In the genomic region with DNA sequence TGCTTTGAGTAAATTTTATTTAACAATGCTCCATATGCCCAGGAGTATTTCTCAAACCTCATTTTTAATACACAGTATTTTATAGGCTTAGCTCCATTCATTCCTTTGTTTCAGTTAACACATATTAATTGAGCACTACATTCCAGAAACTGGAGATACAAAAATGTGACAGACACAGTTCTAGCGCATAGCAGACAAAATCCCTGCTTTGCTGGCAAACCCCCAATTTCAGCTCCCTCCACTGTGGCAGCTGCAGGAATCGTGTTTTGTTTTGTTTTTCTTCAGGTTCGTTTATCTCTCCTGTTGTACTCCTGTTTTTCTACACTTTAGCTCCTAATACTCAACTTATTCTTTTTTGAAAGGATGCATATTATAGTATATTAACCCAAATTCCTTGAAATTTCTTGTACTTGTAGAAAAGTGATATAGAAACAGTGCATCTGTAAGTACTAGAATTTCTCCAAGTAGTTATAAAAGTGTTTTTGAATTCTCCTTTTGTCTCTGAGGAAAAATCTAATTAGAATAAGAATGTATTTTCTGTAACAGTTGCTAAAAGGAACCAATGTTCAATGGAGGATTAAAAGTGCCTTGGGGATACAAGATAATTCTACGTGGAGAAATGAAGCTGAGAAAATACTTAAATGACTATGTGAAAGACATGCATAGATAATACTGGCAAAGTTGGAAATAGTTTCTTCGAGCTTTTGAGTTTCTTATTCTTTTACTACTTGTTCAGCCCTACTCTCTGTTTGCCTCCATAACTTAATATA, we compare ENCODE assay signal across 24 cellular contexts.
"Had no signal": no experiment of that assay in that cellular context is flagged by ENCODE, and none has a peak within 500 bp of the region (broad histone marks: within the 10 kb centered on the region; RNA-seq: fewer than 3 reads in every experiment).

No MANE protein-coding gene starts in this region.

- H3K4me1 Mint-ChIP-seq: activated CD4-positive, alpha-beta memory T cell treated with anti-CD3 and anti-CD28 coated beads, Interleukin-2, amount 10 ng/mL, durations not matched to agents 7 days and 5 days; activated CD4-positive, alpha-beta T cell treated with anti-CD3 and anti-CD28 coated beads for 36 hours; activated T-helper 17 cell treated with anti-CD3 and anti-CD28 coated beads, Interleukin-2, amount 50 U/mL, for 72 hours had no signal

- H3K4me3 ChIP-seq: colonic mucosa had no signal

- FAIRE-seq: TTC549 had no signal

- H3K36me3 ChIP-seq: colonic mucosa had no signal

- H3K9me3 Mint-ChIP-seq: activated B cell treated with CpG ODN at 0.5 μM for 24 hours; activated CD4-positive, alpha-beta memory T cell treated with anti-CD3 and anti-CD28 coated beads, Interleukin-2, amount 10 ng/mL, durations not matched to agents 7 days and 5 days; activated naive CD4-positive, alpha-beta T cell treated with anti-CD3 and anti-CD28 coated beads for 36 hours; activated T-helper 17 cell treated with anti-CD3 and anti-CD28 coated beads, Interleukin-2, amount 50 U/mL, for 72 hours had no signal

- DNase-seq: activated B cell treated with CpG ODN at 0.5 μM for 24 hours; activated CD4-positive, alpha-beta memory T cell treated with anti-CD3 and anti-CD28 coated beads, Interleukin-2, amount 10 ng/mL, durations not matched to agents 7 days and 5 days; activated CD4-positive, alpha-beta T cell treated with anti-CD3 and anti-CD28 coated beads for 36 hours; activated CD4-positive, alpha-beta T cell treated with anti-CD3 and anti-CD28 coated beads, Interleukin-2, amount 50 U/mL, for 1 hour; activated gamma-delta T cell; activated naive CD4-positive, alpha-beta T cell treated with anti-CD3 and anti-CD28 coated beads for 36 hours; activated T-cell treated with anti-CD3 and anti-CD28 coated beads for 4 hours; activated T-cell treated with anti-CD3 and anti-CD28 coated beads, Interleukin-2, amount 50 U/mL, for 48 hours; cerebellar nuclear complex; colonic mucosa; Kasumi-1; NCI-H1048; NCI-H146; NCI-H187 treated with DMSO at 0.1 percent for 48 hours; NCI-H2081 treated with DMSO at 0.1 percent for 48 hours; NCI-H524; NCI-H748 treated with DMSO at 0.1 percent for 48 hours; SHP77; T-helper 2 cell; T1000 had no signal

- H3K4me3 Mint-ChIP-seq: activated B cell treated with CpG ODN at 0.5 μM for 24 hours; activated CD4-positive, alpha-beta memory T cell treated with anti-CD3 and anti-CD28 coated beads, Interleukin-2, amount 10 ng/mL, durations not matched to agents 7 days and 5 days; activated CD4-positive, alpha-beta T cell treated with anti-CD3 and anti-CD28 coated beads for 36 hours; activated naive CD4-positive, alpha-beta T cell treated with anti-CD3 and anti-CD28 coated beads for 36 hours; activated naive CD8-positive, alpha-beta T cell; activated T-helper 17 cell treated with anti-CD3 and anti-CD28 coated beads, Interleukin-2, amount 50 U/mL, for 72 hours had no signal

- H3K9me3 ChIP-seq: colonic mucosa had no signal

- H3K27ac ChIP-seq: colonic mucosa, RWPE1 had no signal

- H3K36me3 Mint-ChIP-seq: activated naive CD8-positive, alpha-beta T cell had no signal

- H3K27ac Mint-ChIP-seq: activated B cell treated with CpG ODN at 0.5 μM for 24 hours; activated CD4-positive, alpha-beta memory T cell treated with anti-CD3 and anti-CD28 coated beads, Interleukin-2, amount 10 ng/mL, durations not matched to agents 7 days and 5 days; activated CD4-positive, alpha-beta T cell treated with anti-CD3 and anti-CD28 coated beads for 36 hours; activated naive CD4-positive, alpha-beta T cell treated with anti-CD3 and anti-CD28 coated beads for 36 hours; activated naive CD8-positive, alpha-beta T cell; activated T-helper 17 cell treated with anti-CD3 and anti-CD28 coated beads, Interleukin-2, amount 50 U/mL, for 72 hours had no signal
